In genomic region chr6:2556761-2557160, GRCh38 we compare ENCODE assay signal across 20 cellular contexts.
"Had no signal": no experiment of that assay in that cellular context is flagged by ENCODE, and none has a peak within 500 bp of the region (broad histone marks: within the 10 kb centered on the region; RNA-seq: fewer than 3 reads in every experiment).

No MANE protein-coding gene starts in this region.

- DNase-seq: effector memory CD8-positive, alpha-beta T cell; gastrocnemius medialis; heart right ventricle; left colon; left ventricle myocardium superior; mesenchymal stem cell; midbrain; retina; spleen; stimulated activated CD4-positive, alpha-beta T cell treated with anti-CD3 and anti-CD28 coated beads, Interleukin-15, amount 100 ng/mL, for 24 hours; stimulated activated CD4-positive, alpha-beta T cell treated with anti-CD3 and anti-CD28 coated beads, Interleukin-1b, Interleukin-23, amount 100 ng/mL, for 48 hours; stimulated activated CD4-positive, alpha-beta T cell treated with anti-CD3 and anti-CD28 coated beads, Interleukin-4, amount 100 ng/mL, for 24 hours; stimulated activated naive B cell treated with anti-CD40 and anti-IgM and Interleukin-4, amounts not matched to agents 10 μg/mL and 1 μg/mL and 100 μg/mL, for 72 hours; stimulated activated naive CD8-positive, alpha-beta T cell treated with anti-CD3 and anti-CD28 coated beads, Interleukin-15, amount 100 ng/mL, for 72 hours; testis had no signal

- ATAC-seq: effector memory CD8-positive, alpha-beta T cell; gastrocnemius medialis; heart right ventricle; left colon; left ventricle myocardium superior; sciatic nerve; stimulated activated naive B cell treated with anti-CD40 and anti-IgM and Interleukin-4, amounts not matched to agents 10 μg/mL and 1 μg/mL and 100 μg/mL, for 72 hours; stimulated activated naive CD8-positive, alpha-beta T cell treated with anti-CD3 and anti-CD28 coated beads, Interleukin-15, amount 100 ng/mL, for 72 hours had no signal

- H3K27ac ChIP-seq: gastrocnemius medialis, heart right ventricle, parathyroid adenoma, prostate gland, spleen, testis, tibial nerve had no signal

- H3K9me3 ChIP-seq: gastrocnemius medialis, heart right ventricle, prostate gland, spleen, testis, tibial nerve had no signal

- H3K4me3 ChIP-seq: gastrocnemius medialis, heart right ventricle, lung, prostate gland, spleen, testis, tibial nerve had no signal

- H3K27me3 ChIP-seq: gastrocnemius medialis, heart right ventricle, testis, tibial nerve had no signal

- H3K4me1 ChIP-seq: gastrocnemius medialis, heart right ventricle, parathyroid adenoma, prostate gland, spleen, testis had no signal

- H3K36me3 ChIP-seq: gastrocnemius medialis, heart right ventricle, prostate gland, spleen, tibial nerve had no signal
